16 cellular contexts compared by ENCODE assay signal in genomic region chr6:21079468-21080048, GRCh38.
DNase-seq lines count a peak whose midpoint lies in the region; ATAC-seq and TF ChIP-seq lines count a peak whose summit lies in the region.
"Had no signal": no experiment of that assay in that cellular context is flagged by ENCODE, and none has a peak within 500 bp of the region (broad histone marks: within the 10 kb centered on the region; RNA-seq: fewer than 3 reads in every experiment).

No MANE protein-coding gene starts in this region.

- no peaks in the 10 kb centered on the region for H4K20me1 ChIP-seq in osteoblast (ENCODE audit: insufficient read depth, low read length)

- 47 to 60% (median 47%) methylated on average over 2 of the region's 2 CpGs for WGBS in psoas muscle, 3 donors

- DNase-seq in GM04503 (ENCODE audit: low read depth) = peak; percentile 35
- DNase-seq in SK-N-MC (ENCODE audit: low read depth, low spot score) = peak; percentile 50
- peak; percentile 22 for DNase-seq in fibroblast of gingiva (ENCODE audit: low read depth)
- peak; percentile 36 for DNase-seq in osteoblast (ENCODE audit: insufficient read length, low spot score, missing footprints)
- no peak for DNase-seq in NCI-H345 treated with DMSO at 0.1 percent for 48 hours (lab: John Stamatoyannopoulos, UW; ENCODE audit: unreplicated experiment)
- no peak for DNase-seq in cerebellum (ENCODE audit: low spot score)
- no peak for DNase-seq in psoas muscle
- DNase-seq: CD4-positive, alpha-beta memory T cell; central memory CD4-positive, alpha-beta T cell; hippocampal formation; KBM-7; left cardiac atrium; NCI-H146; NCI-H524; T-cell had no signal

- H3K4me2 ChIP-seq in osteoblast (ENCODE audit: insufficient read depth, low read length) = no peak overlapping the region

- no peaks in the 10 kb centered on the region for H3K79me2 ChIP-seq in osteoblast (ENCODE audit: insufficient read depth, low read length)

- H2AFZ ChIP-seq in osteoblast (ENCODE audit: low read length) = no peak overlapping the region

- intact Hi-C loops in psoas muscle (cut with DNase I) = no loop called here

- H3K27me3 ChIP-seq in osteoblast (ENCODE audit: insufficient read depth, low read length) (no peaks in the 10 kb centered on the region), psoas muscle (ENCODE audit: insufficient read depth in 3 of 3, low read length in 2 of 3) (no peaks in the 10 kb centered on the region)

- no peak for TF ChIP-seq CTCF in osteoblast (IDR thresholded peaks at IDR 0.05; ENCODE audit: extremely low read depth, low read depth, low read length)
- no peak for TF ChIP-seq CTCF in psoas muscle (IDR thresholded peaks at IDR 0.05)

- ATAC-seq in psoas muscle = no peak
- ATAC-seq: Panc1, T-cell had no signal

- no peak overlapping the region for H3K9ac ChIP-seq in SK-N-MC (ENCODE audit: insufficient read length)

- no peaks in the 10 kb centered on the region for H3K9me3 ChIP-seq in SK-N-MC (ENCODE audit: low read depth, low read length)
- H3K9me3 ChIP-seq in osteoblast (ENCODE audit: low read depth, low read length) = no peaks in the 10 kb centered on the region
- H3K9me3 ChIP-seq in psoas muscle = no peaks in the 10 kb centered on the region

- no peak overlapping the region for H3K4me3 ChIP-seq in SK-N-MC
- no peak overlapping the region for H3K4me3 ChIP-seq in osteoblast (ENCODE audit: insufficient read depth, low read length)
- H3K4me3 ChIP-seq in psoas muscle = no peak overlapping the region

- H3K27ac ChIP-seq in SK-N-MC (peak overlapping the region; percentile 45), osteoblast (ENCODE audit: low read depth, low read length) (no peak overlapping the region), psoas muscle (no peak overlapping the region)

- H3K36me3 ChIP-seq in SK-N-MC (ENCODE audit: insufficient read depth, low read length) = no peaks in the 10 kb centered on the region
- no peaks in the 10 kb centered on the region for H3K36me3 ChIP-seq in osteoblast (ENCODE audit: insufficient read depth, low read length)
- H3K36me3 ChIP-seq in psoas muscle (ENCODE audit: insufficient read depth in 1 of 2, low read depth in 1 of 2) = no peaks in the 10 kb centered on the region

- peaks cover 4% of the 10 kb centered on the region for H3K4me1 ChIP-seq in osteoblast (ENCODE audit: insufficient read depth, low read length)
- H3K4me1 ChIP-seq in psoas muscle = no peaks in the 10 kb centered on the region

Comparison
In these comparisons a context has a peak if more than half of its experiments do, and no peak if none do; other contexts are left out.
1. DNase-seq: peak in GM04503 (single experiment), SK-N-MC (single experiment), fibroblast of gingiva (single experiment) and osteoblast (single experiment); none in NCI-H345 treated with DMSO at 0.1 percent for 48 hours (single experiment), cerebellum (single experiment) and psoas muscle (0 of 2).